ENCODE assay signal across 10 cellular contexts in genomic region chr10:95467162-95467599, GRCh38.
DNase-seq lines count a peak whose midpoint lies in the region; ATAC-seq and TF ChIP-seq lines count a peak whose summit lies in the region.
"Had no signal": no experiment of that assay in that cellular context is flagged by ENCODE, and none has a peak within 500 bp of the region (broad histone marks: within the 10 kb centered on the region; RNA-seq: fewer than 3 reads in every experiment).

No MANE protein-coding gene starts in this region.

- CTCF ChIA-PET in activated CD4-positive, alpha-beta T cell treated with anti-CD3 and anti-CD28 coated beads for 36 hours (lab: Charles Lee) = interaction anchor here (0.7 to 1.0 kb wide), 2 partner anchors 27 to 38 kb away, joined by 3 read pairs; no protein-coding TSS in a partner anchor
- CTCF ChIA-PET in T-cell (lab: Charles Lee) = interaction anchor here in 1 of 2 donors (1.1 kb wide), 1 partner anchor 21 kb away, joined by 4 read pairs; no protein-coding TSS in a partner anchor

- H3K27ac Mint-ChIP-seq in activated CD4-positive, alpha-beta T cell treated with anti-CD3 and anti-CD28 coated beads for 36 hours = no peak overlapping the region
- H3K27ac Mint-ChIP-seq in immature natural killer cell (no peak overlapping the region), T-cell (no peak overlapping the region)

- H3K9me3 ChIP-seq in left lung (no peaks in the 10 kb centered on the region), uterus (no peaks in the 10 kb centered on the region)

- H3K36me3 ChIP-seq in left lung (no peaks in the 10 kb centered on the region), uterus (no peaks in the 10 kb centered on the region)

- H3K27ac ChIP-seq in caudate nucleus (ENCODE audit: low read depth, low read length) (peak overlapping the region; percentile 54), left lung (peak overlapping the region; percentile 13 to 43), uterus (peak overlapping the region; percentile 85 to 93)

- peak; percentile 7 for DNase-seq in activated CD4-positive, alpha-beta T cell treated with anti-CD3 and anti-CD28 coated beads for 36 hours
- DNase-seq in activated CD4-positive, alpha-beta T cell treated with anti-CD3 and anti-CD28 coated beads for 48 hours = no peak
- DNase-seq in caudate nucleus (lab: John Stamatoyannopoulos, UW) (peak in 1 of 61 donors; percentile 16), left lung (no peak), uterus (peak; percentile 65 to 78), immature natural killer cell (no peak), T-cell (no peak)
- DNase-seq: activated T-cell treated with anti-CD3 and anti-CD28 coated beads, Interleukin-2, amount 50 U/mL, for 48 hours; NCI-H2227 treated with DMSO at 0.1 percent for 48 hours had no signal

- ATAC-seq in activated CD4-positive, alpha-beta T cell treated with anti-CD3 and anti-CD28 coated beads for 36 hours = no peak
- peak; percentile 73 for ATAC-seq in left lung
- ATAC-seq in GM18498 (IDR thresholded peaks at IDR 0.05; ENCODE audit: unreplicated experiment) = no peak
- no peak for ATAC-seq in T-cell (replicated peaks in 1 of 4)

- intact Hi-C loops in activated CD4-positive, alpha-beta T cell treated with anti-CD3 and anti-CD28 coated beads for 36 hours (cut with DNase I, micrococcal nuclease) = no loop called here
- intact Hi-C loops in left lung (cut with DNase I) = no loop called here
- intact Hi-C loops in uterus (cut with DNase I; ENCODE audit: low total_unique reads) = no loop called here

- H3K27me3 ChIP-seq in left lung (no peaks in the 10 kb centered on the region), uterus (no peaks in the 10 kb centered on the region)

- H3K4me1 Mint-ChIP-seq in activated CD4-positive, alpha-beta T cell treated with anti-CD3 and anti-CD28 coated beads for 36 hours = peaks cover 2% of the 10 kb centered on the region
- peaks cover 3 to 10% of the 10 kb centered on the region in 2 donors for H3K4me1 Mint-ChIP-seq in immature natural killer cell
- H3K4me1 Mint-ChIP-seq in T-cell = peaks cover 0 to 2% (median 0%) of the 10 kb centered on the region in 3 donors

- H3K4me1 ChIP-seq in left lung (peaks cover 0 to 10% of the 10 kb centered on the region in 2 donors), uterus (peaks cover 11% of the 10 kb centered on the region in 2 donors)

- H3K9me3 Mint-ChIP-seq in activated CD4-positive, alpha-beta T cell treated with anti-CD3 and anti-CD28 coated beads for 36 hours (ENCODE audit: low read depth) = no peaks in the 10 kb centered on the region
- H3K9me3 Mint-ChIP-seq in immature natural killer cell = no peaks in the 10 kb centered on the region
- H3K9me3 Mint-ChIP-seq in T-cell = no peaks in the 10 kb centered on the region

- peak in 1 of 2 donors; percentile 4 for TF ChIP-seq POLR2A in uterus (IDR thresholded peaks at IDR 0.05)

- H3K4me3 Mint-ChIP-seq in activated CD4-positive, alpha-beta T cell treated with anti-CD3 and anti-CD28 coated beads for 36 hours = no peak overlapping the region
- H3K4me3 Mint-ChIP-seq in immature natural killer cell (no peak overlapping the region), T-cell (no peak overlapping the region)

- H3K4me3 ChIP-seq in left lung (no peak overlapping the region), uterus (no peak overlapping the region)

- H3K27me3 Mint-ChIP-seq in activated CD4-positive, alpha-beta T cell treated with anti-CD3 and anti-CD28 coated beads for 36 hours = peaks cover 5% of the 10 kb centered on the region
- peaks cover 4 to 8% (median 7%) of the 10 kb centered on the region in 3 donors for H3K27me3 Mint-ChIP-seq in immature natural killer cell (ENCODE audit: low read depth in 3 of 3)
- peaks cover 4 to 20% of the 10 kb centered on the region in 2 donors for H3K27me3 Mint-ChIP-seq in T-cell

- no peak for TF ChIP-seq CTCF in left lung (IDR thresholded peaks at IDR 0.05)
- TF ChIP-seq CTCF in uterus (IDR thresholded peaks at IDR 0.05) = peak in 2 of 4 experiments; percentile 17 to 28

- POLR2A ChIA-PET in activated CD4-positive, alpha-beta T cell treated with anti-CD3 and anti-CD28 coated beads for 36 hours (lab: Charles Lee) = no interaction called here
- POLR2A ChIA-PET in T-cell (lab: Charles Lee) = no interaction called here

- H3K36me3 Mint-ChIP-seq in activated CD4-positive, alpha-beta T cell treated with anti-CD3 and anti-CD28 coated beads for 36 hours (ENCODE audit: low read depth) = no peaks in the 10 kb centered on the region
- no peaks in the 10 kb centered on the region for H3K36me3 Mint-ChIP-seq in immature natural killer cell
- no peaks in the 10 kb centered on the region for H3K36me3 Mint-ChIP-seq in T-cell

Comparison
In these comparisons a context has a peak if more than half of its experiments do, and no peak if none do; other contexts are left out.
1. DNase-seq: peak in activated CD4-positive, alpha-beta T cell treated with anti-CD3 and anti-CD28 coated beads for 36 hours (single experiment) and uterus (2 of 2); none in activated CD4-positive, alpha-beta T cell treated with anti-CD3 and anti-CD28 coated beads for 48 hours (single experiment), left lung (0 of 2), immature natural killer cell (0 of 3) and T-cell (0 of 34).
2. H3K27ac ChIP-seq: peak in every context shown above with its lines; median percentile 89 in uterus; 54 in caudate nucleus; 28 in left lung.